28 cellular contexts compared by ENCODE assay signal in genomic region chr3:171718493-171719205, GRCh38.
"Had no signal": no experiment of that assay in that cellular context is flagged by ENCODE, and none has a peak within 500 bp of the region (broad histone marks: within the 10 kb centered on the region; RNA-seq: fewer than 3 reads in every experiment).

No MANE protein-coding gene starts in this region.

- H3K4me3 ChIP-seq: esophagus muscularis mucosa, heart right ventricle, left ventricle myocardium inferior, lung, right lobe of liver, thoracic aorta, uterus had no signal

- FAIRE-seq: astrocyte, TTC549 had no signal

- H3K36me3 ChIP-seq: brain microvascular endothelial cell, right lobe of liver, WERI-Rb-1 had no signal

- H3K27me3 ChIP-seq: brain microvascular endothelial cell, esophagus muscularis mucosa, foreskin keratinocyte, heart right ventricle, right lobe of liver, uterus had no signal

- ATAC-seq: effector memory CD8-positive, alpha-beta T cell; foreskin keratinocyte; heart right ventricle; natural killer cell; right lobe of liver; stimulated activated naive CD8-positive, alpha-beta T cell treated with anti-CD3 and anti-CD28 coated beads, Interleukin-15, Interleukin-2, amounts not matched to agents 100 U/mL and 50 U/mL, for 24 hours had no signal

- H3K27ac ChIP-seq: brain microvascular endothelial cell, esophagus muscularis mucosa, foreskin keratinocyte, heart right ventricle, left ventricle myocardium inferior, right lobe of liver, thoracic aorta, uterus, WERI-Rb-1 had no signal

- H3K4me1 ChIP-seq: esophagus muscularis mucosa, foreskin keratinocyte, heart right ventricle, left ventricle myocardium inferior, right lobe of liver, uterus had no signal

- DNase-seq: activated CD4-positive, alpha-beta memory T cell treated with anti-CD3 and anti-CD28 coated beads for 36 hours; activated CD4-positive, alpha-beta T cell treated with anti-CD3 and anti-CD28 coated beads, Interleukin-2, amount 10 ng/mL, durations not matched to agents 24 days and 14 days; activated CD4-positive, CD25-positive, alpha-beta regulatory T cell treated with anti-CD3 and anti-CD28 coated beads, Interleukin-2, amount 50 U/mL, for 72 hours; activated CD8-positive, alpha-beta memory T cell treated with anti-CD3 and anti-CD28 coated beads, Interleukin-2, amount 50 U/mL, for 4 hours; activated gamma-delta T cell; activated naive CD4-positive, alpha-beta T cell treated with anti-CD3 and anti-CD28 coated beads, Interleukin-2, amount 10 ng/mL, durations not matched to agents 7 days and 5 days; activated naive CD8-positive, alpha-beta T cell treated with anti-CD3 and anti-CD28 coated beads, Interleukin-2, amount 10 ng/mL, durations not matched to agents 7 days and 5 days; activated T-cell treated with anti-CD3 and anti-CD28 coated beads, Interleukin-2, amount 50 U/mL, for 1 hour; brain microvascular endothelial cell; cortex of kidney; effector memory CD8-positive, alpha-beta T cell; foreskin keratinocyte; heart right ventricle; islet precursor cell; left ventricle myocardium inferior; mesendoderm; natural killer cell; right lobe of liver; stimulated activated CD4-positive, alpha-beta T cell treated with anti-CD3 and anti-CD28 coated beads, Interleukin-2, amount 100 ng/mL, for 48 hours; stimulated activated naive CD8-positive, alpha-beta T cell treated with anti-CD3 and anti-CD28 coated beads, Interleukin-15, Interleukin-2, amounts not matched to agents 100 U/mL and 50 U/mL, for 24 hours; T-helper 9 cell; uterus; WERI-Rb-1 had no signal

- H3K9me3 ChIP-seq: right lobe of liver, thoracic aorta, uterus had no signal
